Comparison of ENCODE assay signal across 8 cellular contexts in genomic region chr2:238203104-238203972, GRCh38. TPM values are rescaled to one million over a fixed set of nuclear protein-coding genes. Genes with fewer than 3 reads are reported as not detected.
DNase-seq lines count a peak whose midpoint lies in the region; ATAC-seq and TF ChIP-seq lines count a peak whose summit lies in the region.

ILKAP (minus strand) TSS chr2:238203695; CDS start chr2:238203553, 142 bp downstream.

- peak within 1 kb of the TSS; percentile 59 to 76 for H3K4me3 ChIP-seq in cardiac fibroblast (replicated peaks in 1 of 2; ENCODE audit: low read depth in 2 of 2, low read length in 2 of 2)

- peaks cover 6% of the 10 kb centered on the region for H3K36me3 Mint-ChIP-seq in activated B cell treated with CpG ODN at 0.5 μM for 24 hours (ENCODE audit: low read depth)

- peaks cover 48% of the 10 kb centered on the region for H3K4me1 Mint-ChIP-seq in activated B cell treated with CpG ODN at 0.5 μM for 24 hours

- H3K27ac Mint-ChIP-seq in activated B cell treated with CpG ODN at 0.5 μM for 24 hours = peak within 1 kb of the TSS; percentile 89

- CTCF ChIA-PET in activated B cell treated with CpG ODN at 0.5 μM for 24 hours (lab: Charles Lee) = no interaction called here

- intact Hi-C loops in activated B cell treated with CpG ODN at 0.5 μM for 24 hours (cut with micrococcal nuclease) = loop anchor here (1.0 kb wide), 5 partner anchors 28 to 235 kb away; partner anchors contain the start of gene PER2

- H3K27me3 Mint-ChIP-seq in activated B cell treated with CpG ODN at 0.5 μM for 24 hours = no peaks in the 10 kb centered on the region

- no peaks in the 10 kb centered on the region for H3K9me3 Mint-ChIP-seq in activated B cell treated with CpG ODN at 0.5 μM for 24 hours

- ATAC-seq in GM18907 (IDR thresholded peaks at IDR 0.05; ENCODE audit: unreplicated experiment) (peak; percentile 95), HG03135 (IDR thresholded peaks at IDR 0.05; ENCODE audit: unreplicated experiment) (peak; percentile 96), activated B cell treated with CpG ODN at 0.5 μM for 24 hours (ENCODE audit: low read depth) (peak; percentile 97)

- peak; percentile 100 for DNase-seq in AG08395 (ENCODE audit: low spot score)
- peak; percentile 84 for DNase-seq in NCI-H2227 treated with DMSO at 0.1 percent for 48 hours (lab: John Stamatoyannopoulos, UW)
- DNase-seq in activated B cell treated with CpG ODN at 0.5 μM for 24 hours = peak; percentile 90
- peak; percentile 75 to 86 for DNase-seq in cardiac fibroblast (ENCODE audit: low read depth in 2 of 2)
- peak; percentile 65 for DNase-seq in inferior parietal cortex (ENCODE audit: extremely low spot score)
- DNase-seq in stimulated activated CD4-positive, alpha-beta T cell treated with anti-CD3 and anti-CD28 coated beads, Interleukin-12 subunit alpha, Interleukin-12 subunit beta, amount 100 ng/mL, for 24 hours (ENCODE audit: low read depth in 2 of 2) = peak; percentile 76 to 83

- POLR2A ChIA-PET in activated B cell treated with CpG ODN at 0.5 μM for 24 hours (lab: Charles Lee) = interaction anchor here (0.6 to 2.0 kb wide), 13 partner anchors 9 to 263 kb away, joined by 3 to 11 read pairs (median 4); partner anchors contain the start of gene SCLY

- peak within 1 kb of the TSS; percentile 85 for H3K4me3 Mint-ChIP-seq in activated B cell treated with CpG ODN at 0.5 μM for 24 hours

- TF ChIP-seq CTCF in activated B cell treated with CpG ODN at 0.5 μM for 24 hours (IDR thresholded peaks at IDR 0.05) = no peak
- no peak for TF ChIP-seq CTCF in cardiac fibroblast (IDR thresholded peaks at IDR 0.05; ENCODE audit: low read depth, low read length)

RNA-seq across cellular contexts. Expression of gene ILKAP, which starts in this region (rescaled TPM):
- 64.4 and 77.3 TPM in 2 replicates for total RNA-seq in activated B cell treated with CpG ODN at 0.5 μM for 24 hours

Comparison
In these comparisons a context has a peak if more than half of its experiments do, and no peak if none do; other contexts are left out.
1. Peak in every context shown above with its lines: DNase-seq, ATAC-seq and H3K4me3 ChIP-seq.